In genomic region chr1:32933742-32934322, GRCh38 we compare ENCODE assay signal across 8 cellular contexts. TPM values are rescaled to one million over a fixed set of nuclear protein-coding genes. Genes with fewer than 3 reads are reported as not detected.
A peak's percentile ranks its signal among the peaks of the same experiment; 100 is the strongest.
DNase-seq lines count a peak whose midpoint lies in the region; ATAC-seq lines count a peak whose summit lies in the region.

No MANE protein-coding gene starts in this region.

- in situ Hi-C loops in ACHN (cut with HindIII; ENCODE audit: low pct_ligation_motif_present, low pct_unique_long_range_greater_than_20kb, low sequenced_read_pairs) (no loop called here), KBM-7 (cut with MboI; ENCODE audit: low pct_unique_long_range_greater_than_20kb, low sequenced_read_pairs) (loop anchor here (25.0 kb wide), 1 partner anchor 678 kb away; no protein-coding TSS in a partner anchor)

- H3K79me2 ChIP-seq in mesendoderm (ENCODE audit: control insufficient read depth, insufficient read depth, low read length) = no peaks in the 10 kb centered on the region

- no peak overlapping the region for H2BK5ac ChIP-seq in mesendoderm (ENCODE audit: low read length)

- no peak overlapping the region for H2BK15ac ChIP-seq in mesendoderm (replicated peaks; ENCODE audit: low read depth)

- H2AK5ac ChIP-seq in mesendoderm (ENCODE audit: low read length) = no peak overlapping the region

- H3K4me1 ChIP-seq in mesendoderm (ENCODE audit: control insufficient read depth, low read depth, low read length) = no peaks in the 10 kb centered on the region

- no peak overlapping the region for H3K4me3 ChIP-seq in mesendoderm (ENCODE audit: low read length)

- peaks cover 2% of the 10 kb centered on the region for H3K36me3 ChIP-seq in mesendoderm (ENCODE audit: control insufficient read depth, insufficient read depth, low read length)

- H2BK120ac ChIP-seq in mesendoderm (ENCODE audit: low read depth, low read length) = no peak overlapping the region

- no CpG with 5 or more reads among the region's 3 CpGs for WGBS in mesendoderm (ENCODE audit: extremely low coverage, insufficient coverage, low lambda C conversion rate)

- no peak overlapping the region for H3K9ac ChIP-seq in mesendoderm (ENCODE audit: low read length)

- DNase-seq in ACHN (peak; percentile 70), KBM-7 (peak; percentile 54), cerebellar cortex (ENCODE audit: low spot score) (peak; percentile 35), mesendoderm (peak; percentile 92), T-helper 2 cell (no peak), T1000 (lab: John Stamatoyannopoulos, UW) (no peak)
- no peak for DNase-seq in activated CD4-positive, alpha-beta T cell treated with anti-CD3 and anti-CD28 coated beads for 4 hours

- no peak overlapping the region for H3K18ac ChIP-seq in mesendoderm (ENCODE audit: low read length)

- no peak overlapping the region for H3K56ac ChIP-seq in mesendoderm (ENCODE audit: low read length)

- H3K23ac ChIP-seq in mesendoderm (ENCODE audit: low read length) = no peak overlapping the region

- H4K5ac ChIP-seq in mesendoderm (ENCODE audit: low read length) = no peak overlapping the region

- H4K8ac ChIP-seq in mesendoderm (ENCODE audit: low read depth, low read length) = no peak overlapping the region

- no peaks in the 10 kb centered on the region for H3K27me3 ChIP-seq in mesendoderm (ENCODE audit: insufficient read depth, low read length, poor library complexity)

- no peak overlapping the region for H3K4ac ChIP-seq in mesendoderm (ENCODE audit: low read depth, low read length)

- H3K4me2 ChIP-seq in mesendoderm (ENCODE audit: low read length) = no peak overlapping the region

- no peaks in the 10 kb centered on the region for H3K79me1 ChIP-seq in mesendoderm (ENCODE audit: low read length)

- no peak for ATAC-seq in HG03095 (IDR thresholded peaks at IDR 0.05; ENCODE audit: unreplicated experiment)

- H3K27ac ChIP-seq in mesendoderm (ENCODE audit: low read depth, low read length) = peak overlapping the region; percentile 15

RNA-seq across cellular contexts. Expression of gene RNF19B, which starts 30.8 kb away (rescaled TPM):
- polyA plus RNA-seq in mesendoderm (2013, experiment 1 of 2) = 6.6 TPM
- 7.1 TPM for polyA plus RNA-seq in mesendoderm (2013, experiment 2 of 2)

RNA-seq across cellular contexts. Expression of gene TMEM54, which starts 32.6 kb away (rescaled TPM):
- polyA plus RNA-seq in mesendoderm (2013, experiment 1 of 2) = 8.4 TPM
- polyA plus RNA-seq in mesendoderm (2013, experiment 2 of 2) = 8.0 TPM

RNA-seq across cellular contexts. Expression of gene HPCA, which starts 47.5 kb away (rescaled TPM):
- polyA plus RNA-seq in mesendoderm (2013, experiment 1 of 2) = 0.58 TPM
- polyA plus RNA-seq in mesendoderm (2013, experiment 2 of 2) = 0.95 TPM

Comparison
In these comparisons a context has a peak if more than half of its experiments do, and no peak if none do; other contexts are left out.
1. DNase-seq: peak in ACHN (single experiment), KBM-7 (single experiment), cerebellar cortex (single experiment) and mesendoderm (single experiment); none in activated CD4-positive, alpha-beta T cell treated with anti-CD3 and anti-CD28 coated beads for 4 hours (0 of 2), T-helper 2 cell (0 of 5) and T1000 (single experiment).